32 cellular contexts compared by ENCODE assay signal in the genomic region with DNA sequence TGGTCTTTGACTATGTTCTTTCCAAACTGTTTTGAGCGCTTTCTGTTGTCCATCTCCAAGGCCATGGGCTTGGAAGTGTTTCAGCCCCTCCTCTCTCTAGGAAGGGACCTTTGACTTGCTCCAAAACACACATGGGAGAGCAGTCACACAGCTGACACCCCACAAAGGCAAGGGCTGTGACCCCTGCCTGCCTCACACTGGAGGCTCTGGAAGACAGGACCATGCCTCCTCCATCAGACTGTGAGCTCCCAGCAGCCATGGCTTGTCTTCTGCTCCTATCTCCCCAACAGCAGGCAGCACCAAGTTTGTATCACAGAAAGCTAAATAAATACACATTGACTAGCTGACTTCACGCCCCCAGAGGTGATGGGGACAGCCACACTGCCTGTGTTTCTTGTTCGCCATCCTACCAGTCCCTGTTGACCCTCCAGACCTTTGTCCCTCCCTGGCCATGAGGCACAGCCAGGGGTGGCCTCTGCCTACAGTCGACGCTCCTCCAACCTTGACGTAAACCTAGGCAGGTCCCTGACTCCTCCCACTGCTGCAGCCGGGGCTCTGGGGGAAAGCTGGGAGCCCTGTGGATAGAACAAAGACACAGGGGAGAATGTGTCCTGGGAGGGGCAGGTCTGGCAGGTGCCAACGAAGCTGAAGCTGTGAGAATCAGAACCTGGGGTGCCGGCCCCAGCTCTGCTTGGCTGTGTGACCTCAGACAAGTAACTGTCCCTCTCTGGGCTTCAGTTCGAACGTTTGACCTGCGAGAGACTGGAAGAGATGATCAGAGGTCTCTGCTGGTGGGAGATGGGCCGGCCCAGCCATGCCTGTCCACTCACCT. TPM values are rescaled to one million over a fixed set of nuclear protein-coding genes. Genes with fewer than 3 reads are reported as not detected.
"Had no signal": no experiment of that assay in that cellular context is flagged by ENCODE, and none has a peak within 500 bp of the region (broad histone marks: within the 10 kb centered on the region; RNA-seq: fewer than 3 reads in every experiment).

No MANE protein-coding gene starts in this region.

- H3K27me3 ChIP-seq: colonic mucosa, gastrocnemius medialis, hepatocyte, pancreas, thyroid gland, upper lobe of left lung had no signal

- H3K4me1 ChIP-seq: colonic mucosa, gastrocnemius medialis, pancreas, psoas muscle, stomach, thyroid gland, upper lobe of left lung had no signal

- H3K4me3 Mint-ChIP-seq: activated CD4-positive, alpha-beta T cell treated with anti-CD3 and anti-CD28 coated beads, Interleukin-2, amount 10 ng/mL, durations not matched to agents 7 days and 5 days; activated CD8-positive, alpha-beta T cell treated with anti-CD3 and anti-CD28 coated beads for 36 hours; activated naive CD4-positive, alpha-beta T cell treated with anti-CD3 and anti-CD28 coated beads, Interleukin-2, amount 50 U/mL, for 24 hours; activated T-cell treated with anti-CD3 and anti-CD28 coated beads, Interleukin-2, amount 50 U/mL, for 4 hours; activated T-helper 17 cell treated with anti-CD3 and anti-CD28 coated beads, Interleukin-2, amount 50 U/mL, for 72 hours; effector memory CD8-positive, alpha-beta T cell; stimulated activated naive B cell treated with anti-CD40 and anti-IgM and Interleukin-4, amounts not matched to agents 10 μg/mL and 1 μg/mL and 100 μg/mL, for 72 hours; T-helper 17 cell had no signal

- H3K36me3 Mint-ChIP-seq: activated naive CD4-positive, alpha-beta T cell treated with anti-CD3 and anti-CD28 coated beads, Interleukin-2, amount 50 U/mL, for 24 hours; stimulated activated naive B cell treated with anti-CD40 and anti-IgM and Interleukin-4, amounts not matched to agents 10 μg/mL and 1 μg/mL and 100 μg/mL, for 72 hours had no signal

- H3K27ac Mint-ChIP-seq: activated CD4-positive, alpha-beta T cell treated with anti-CD3 and anti-CD28 coated beads, Interleukin-2, amount 10 ng/mL, durations not matched to agents 7 days and 5 days; activated CD8-positive, alpha-beta T cell treated with anti-CD3 and anti-CD28 coated beads for 36 hours; activated naive CD4-positive, alpha-beta T cell treated with anti-CD3 and anti-CD28 coated beads, Interleukin-2, amount 50 U/mL, for 24 hours; activated T-helper 17 cell treated with anti-CD3 and anti-CD28 coated beads, Interleukin-2, amount 50 U/mL, for 72 hours; effector memory CD8-positive, alpha-beta T cell; nephron; stimulated activated naive B cell treated with anti-CD40 and anti-IgM and Interleukin-4, amounts not matched to agents 10 μg/mL and 1 μg/mL and 100 μg/mL, for 72 hours; T-helper 17 cell had no signal

- H3K27me3 Mint-ChIP-seq: activated CD4-positive, alpha-beta T cell treated with anti-CD3 and anti-CD28 coated beads, Interleukin-2, amount 10 ng/mL, durations not matched to agents 7 days and 5 days; activated CD8-positive, alpha-beta T cell treated with anti-CD3 and anti-CD28 coated beads for 36 hours; activated naive CD4-positive, alpha-beta T cell treated with anti-CD3 and anti-CD28 coated beads, Interleukin-2, amount 50 U/mL, for 24 hours had no signal

- H3K4me1 Mint-ChIP-seq: activated CD4-positive, alpha-beta T cell treated with anti-CD3 and anti-CD28 coated beads, Interleukin-2, amount 10 ng/mL, durations not matched to agents 7 days and 5 days; activated naive CD4-positive, alpha-beta T cell treated with anti-CD3 and anti-CD28 coated beads, Interleukin-2, amount 50 U/mL, for 24 hours; activated T-helper 17 cell treated with anti-CD3 and anti-CD28 coated beads, Interleukin-2, amount 50 U/mL, for 72 hours; nephron; T-helper 17 cell had no signal

- H3K36me3 ChIP-seq: colonic mucosa, gastrocnemius medialis, pancreas, stomach, thyroid gland, upper lobe of left lung had no signal

- DNase-seq: activated CD4-positive, alpha-beta T cell treated with anti-CD3 and anti-CD28 coated beads for 1 hour; activated CD4-positive, alpha-beta T cell treated with anti-CD3 and anti-CD28 coated beads, Interleukin-2, amount 10 ng/mL, durations not matched to agents 7 days and 5 days; activated CD8-positive, alpha-beta T cell treated with anti-CD3 and anti-CD28 coated beads for 36 hours; activated gamma-delta T cell treated with Interleukin-2 at 50 U/mL for 16 hours; activated T-cell treated with anti-CD3 and anti-CD28 coated beads, Interleukin-2, amount 50 U/mL, for 4 hours; colonic mucosa; effector memory CD8-positive, alpha-beta T cell; erythroblast; gastrocnemius medialis; mucosa of descending colon; psoas muscle; stimulated activated CD4-positive, alpha-beta T cell treated with anti-CD3 and anti-CD28 coated beads, Interleukin-1b, Interleukin-23, amount 100 ng/mL, for 48 hours; stimulated activated CD4-positive, alpha-beta T cell treated with anti-CD3 and anti-CD28 coated beads, Interleukin-4, amount 100 ng/mL, for 4 hours; stimulated activated CD8-positive, alpha-beta memory T cell treated with anti-CD3 and anti-CD28 coated beads, Interleukin-4, amount 100 ng/mL, for 48 hours; stimulated activated naive B cell treated with anti-CD40 and anti-IgM and Interleukin-4, amounts not matched to agents 10 μg/mL and 1 μg/mL and 100 μg/mL, for 72 hours; stomach; T-helper 17 cell; thyroid gland; upper lobe of left lung had no signal

- H3K9me3 Mint-ChIP-seq: activated CD4-positive, alpha-beta T cell treated with anti-CD3 and anti-CD28 coated beads, Interleukin-2, amount 10 ng/mL, durations not matched to agents 7 days and 5 days; activated CD8-positive, alpha-beta T cell treated with anti-CD3 and anti-CD28 coated beads for 36 hours; activated naive CD4-positive, alpha-beta T cell treated with anti-CD3 and anti-CD28 coated beads, Interleukin-2, amount 50 U/mL, for 24 hours; activated T-cell treated with anti-CD3 and anti-CD28 coated beads, Interleukin-2, amount 50 U/mL, for 4 hours; activated T-helper 17 cell treated with anti-CD3 and anti-CD28 coated beads, Interleukin-2, amount 50 U/mL, for 72 hours; effector memory CD8-positive, alpha-beta T cell; nephron; stimulated activated naive B cell treated with anti-CD40 and anti-IgM and Interleukin-4, amounts not matched to agents 10 μg/mL and 1 μg/mL and 100 μg/mL, for 72 hours had no signal

- H3K9me3 ChIP-seq: colonic mucosa, gastrocnemius medialis, mucosa of descending colon, pancreas, psoas muscle, stomach, thyroid gland, upper lobe of left lung had no signal

- H3K27ac ChIP-seq: colonic mucosa, gastrocnemius medialis, hepatocyte, pancreas, psoas muscle, stomach, thyroid gland, upper lobe of left lung had no signal

- H3K4me3 ChIP-seq: colonic mucosa, gastrocnemius medialis, hepatocyte, mucosa of descending colon, pancreas, psoas muscle, smooth muscle cell, stomach, thyroid gland, upper lobe of left lung had no signal

RNA-seq across cellular contexts. Expression of gene PLA2G2F, which starts 4.8 kb away (rescaled TPM):
- total RNA-seq: activated CD4-positive, alpha-beta T cell treated with anti-CD3 and anti-CD28 coated beads, Interleukin-2, amount 10 ng/mL, durations not matched to agents 7 days and 5 days; activated CD8-positive, alpha-beta T cell treated with anti-CD3 and anti-CD28 coated beads for 36 hours; activated T-cell treated with anti-CD3 and anti-CD28 coated beads, Interleukin-2, amount 50 U/mL, for 4 hours; activated T-helper 17 cell treated with anti-CD3 and anti-CD28 coated beads, Interleukin-2, amount 50 U/mL, for 72 hours; bronchial epithelial cell; colonic mucosa; dermis microvascular lymphatic vessel endothelial cell; gastrocnemius medialis; hepatocyte; left lobe of liver; lung microvascular endothelial cell; mesenteric fat pad; myocyte; pancreas; psoas muscle; T-helper 17 cell; thyroid gland; upper lobe of left lung had no signal
- polyA plus RNA-seq: hepatocyte, pancreas, stomach had no signal

RNA-seq across cellular contexts. Expression of gene PLA2G2D, which starts 24.6 kb away (rescaled TPM):
- total RNA-seq: activated CD4-positive, alpha-beta T cell treated with anti-CD3 and anti-CD28 coated beads, Interleukin-2, amount 10 ng/mL, durations not matched to agents 7 days and 5 days; activated CD8-positive, alpha-beta T cell treated with anti-CD3 and anti-CD28 coated beads for 36 hours; activated T-cell treated with anti-CD3 and anti-CD28 coated beads, Interleukin-2, amount 50 U/mL, for 4 hours; activated T-helper 17 cell treated with anti-CD3 and anti-CD28 coated beads, Interleukin-2, amount 50 U/mL, for 72 hours; bronchial epithelial cell; dermis microvascular lymphatic vessel endothelial cell; gastrocnemius medialis; hepatocyte; left lobe of liver; lung microvascular endothelial cell; mesenteric fat pad; myocyte; psoas muscle; smooth muscle cell; stomach; T-helper 17 cell; thyroid gland had no signal
- polyA plus RNA-seq: hepatocyte, keratinocyte, pancreas, psoas muscle, smooth muscle cell had no signal

RNA-seq across cellular contexts. Expression of gene UBXN10, which starts 41.9 kb away (rescaled TPM):
- total RNA-seq: lung microvascular endothelial cell had no signal

RNA-seq across cellular contexts. Expression of gene PLA2G2C, which starts 42.4 kb away (rescaled TPM):
- total RNA-seq: activated CD4-positive, alpha-beta T cell treated with anti-CD3 and anti-CD28 coated beads, Interleukin-2, amount 10 ng/mL, durations not matched to agents 7 days and 5 days; activated T-cell treated with anti-CD3 and anti-CD28 coated beads, Interleukin-2, amount 50 U/mL, for 4 hours; bronchial epithelial cell; dermis microvascular lymphatic vessel endothelial cell; gastrocnemius medialis; hepatocyte; left lobe of liver; lung microvascular endothelial cell; myocyte; pancreas; psoas muscle; thyroid gland had no signal
- polyA plus RNA-seq: hepatocyte, keratinocyte, pancreas, psoas muscle, smooth muscle cell had no signal
